In the genomic region with DNA sequence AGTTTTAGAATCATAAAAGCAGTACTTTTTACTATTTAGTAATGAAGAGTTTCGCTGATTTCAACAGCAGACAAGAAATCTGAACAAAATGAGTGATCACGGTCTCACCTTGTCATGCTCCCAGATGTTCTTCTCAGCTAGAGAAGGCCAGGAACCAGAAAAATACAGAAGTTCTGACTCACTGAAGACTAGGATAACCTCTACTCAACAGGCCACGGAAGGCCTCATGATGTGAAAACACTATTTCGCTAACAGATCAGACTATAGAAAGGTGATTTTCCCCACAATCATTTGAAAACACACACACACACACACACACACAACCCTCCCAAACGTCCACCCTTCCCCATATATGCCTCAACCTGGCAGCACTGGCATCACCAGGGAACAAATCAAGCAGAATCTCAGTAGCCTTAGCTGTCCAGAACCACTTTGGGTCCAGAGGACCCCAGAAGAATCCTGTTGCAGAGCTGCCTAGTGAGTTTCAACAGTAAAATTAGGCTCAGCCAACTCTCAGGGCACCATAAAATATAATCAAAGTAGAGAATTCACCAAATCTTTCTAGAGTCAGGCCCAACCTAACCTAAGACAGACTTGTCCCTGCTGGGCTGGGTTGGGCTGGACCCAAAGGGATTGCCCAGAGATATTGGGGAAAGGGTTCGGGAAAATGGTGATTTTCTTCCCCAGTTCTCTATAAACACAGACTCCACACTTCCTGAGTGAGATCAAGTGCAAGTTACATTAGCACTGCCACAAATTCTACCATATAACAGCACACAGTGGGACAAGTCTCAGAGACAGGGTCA, we compare ENCODE assay signal across 8 cellular contexts. TPM values are rescaled to one million over a fixed set of nuclear protein-coding genes. Genes with fewer than 3 reads are reported as not detected.
DNase-seq lines count a peak whose midpoint lies in the region; ATAC-seq, FAIRE-seq and TF ChIP-seq lines count a peak whose summit lies in the region.

No MANE protein-coding gene starts in this region.

- H3K27me3 ChIP-seq in lower lobe of right lung (ENCODE audit: low read depth): no peaks in the 10 kb centered on the region

- H3K27ac ChIP-seq in lower lobe of right lung: no peak overlapping the region

- H3K9me3 ChIP-seq in lower lobe of right lung: no peaks in the 10 kb centered on the region

- peak; percentile 36 for FAIRE-seq in HTR-8/SVneo (lab: Jason Lieb, UNC)

- peak; percentile 24 for DNase-seq in GM03348 (ENCODE audit: low spot score)
- peak; percentile 33 for DNase-seq in HTR-8/SVneo (ENCODE audit: insufficient read length, low spot score)
- DNase-seq in dermis blood vessel endothelial cell: peak; percentile 64
- no peak for DNase-seq in lower lobe of right lung
- DNase-seq in NCI-H510A (lab: John Stamatoyannopoulos, UW): no peak
- no peak for DNase-seq in medulla oblongata (ENCODE audit: extremely low spot score)
- no peak for DNase-seq in activated CD4-positive, CD25-positive, alpha-beta regulatory T cell treated with anti-CD3 and anti-CD28 coated beads, Interleukin-2, amount 50 U/mL, for 72 hours

- ATAC-seq in GM21447 (IDR thresholded peaks at IDR 0.05; ENCODE audit: unreplicated experiment) (peak; percentile 90), lower lobe of right lung (no peak)

- intact Hi-C loops in lower lobe of right lung (cut with DNase I): no loop called here

- peaks cover 17% of the 10 kb centered on the region for H3K36me3 ChIP-seq in lower lobe of right lung

- TF ChIP-seq CTCF in lower lobe of right lung (IDR thresholded peaks at IDR 0.05): no peak

- H3K4me1 ChIP-seq in lower lobe of right lung: peaks cover 33% of the 10 kb centered on the region

- H3K4me3 ChIP-seq in lower lobe of right lung: no peak overlapping the region

RNA-seq across cellular contexts. Expression of a gene that starts 7.9 kb away (rescaled TPM):
- 57.3 and 62.9 TPM in 2 replicates for total RNA-seq in dermis blood vessel endothelial cell
- total RNA-seq in lower lobe of right lung: 28.5 TPM

RNA-seq across cellular contexts. Expression of a gene that starts 28.1 kb away (rescaled TPM):
- total RNA-seq in dermis blood vessel endothelial cell (0.98 and 1.5 TPM in 2 replicates), lower lobe of right lung (1.1 TPM)

Comparison
In these comparisons a context has a peak if more than half of its experiments do, and no peak if none do; other contexts are left out.
1. DNase-seq: peak in GM03348 (single experiment), HTR-8/SVneo (single experiment) and dermis blood vessel endothelial cell (single experiment); none in lower lobe of right lung (single experiment), NCI-H510A (single experiment), medulla oblongata (single experiment) and activated CD4-positive, CD25-positive, alpha-beta regulatory T cell treated with anti-CD3 and anti-CD28 coated beads, Interleukin-2, amount 50 U/mL, for 72 hours (single experiment).